ENCODE assay signal across 17 cellular contexts in genomic region chr6:11515773-11516172, GRCh38. TPM values are rescaled to one million over a fixed set of nuclear protein-coding genes. Genes with fewer than 3 reads are reported as not detected.
DNase-seq lines count a peak whose midpoint lies in the region; ATAC-seq, FAIRE-seq and TF ChIP-seq lines count a peak whose summit lies in the region.
"Had no signal": no experiment of that assay in that cellular context is flagged by ENCODE, and none has a peak within 500 bp of the region (broad histone marks: within the 10 kb centered on the region; RNA-seq: fewer than 3 reads in every experiment).

No MANE protein-coding gene starts in this region.

- peaks cover 0 to under 1% of the 10 kb centered on the region in 2 donors for H3K36me3 Mint-ChIP-seq in stimulated activated naive B cell treated with anti-CD40 and anti-IgM and Interleukin-4, amounts not matched to agents 10 μg/mL and 1 μg/mL and 100 μg/mL, for 72 hours
- H3K36me3 Mint-ChIP-seq in CD8-positive, alpha-beta memory T cell: peaks cover 0 to 3% (median 0%) of the 10 kb centered on the region in 3 donors
- H3K36me3 Mint-ChIP-seq: CD8-positive, alpha-beta T cell had no signal

- H3K9me2 ChIP-seq in OCI-LY7 (ENCODE audit: insufficient read depth, low read length): no peaks in the 10 kb centered on the region

- no peaks in the 10 kb centered on the region for H3K27me3 ChIP-seq in left lung
- H3K27me3 ChIP-seq in CD8-positive, alpha-beta memory T cell (ENCODE audit: insufficient read depth, low read length, poor library complexity, severe bottlenecking): no peaks in the 10 kb centered on the region
- H3K27me3 ChIP-seq: BLaER1 treated with 17β-estradiol and CSF1 and Interleukin-3, amounts not matched to agents 10 nM and 100 nM had no signal

- H2AFZ ChIP-seq in OCI-LY7 (ENCODE audit: low read length): peak overlapping the region; percentile 49; the same call in 1 of the 2 replicates
- H2AFZ ChIP-seq: GM23248 had no signal

- no peaks in the 10 kb centered on the region for H3K27me3 Mint-ChIP-seq in stimulated activated naive B cell treated with anti-CD40 and anti-IgM and Interleukin-4, amounts not matched to agents 10 μg/mL and 1 μg/mL and 100 μg/mL, for 72 hours
- H3K27me3 Mint-ChIP-seq in CD8-positive, alpha-beta memory T cell: peaks cover 15 to 61% of the 10 kb centered on the region in 2 donors
- H3K27me3 Mint-ChIP-seq: B cell had no signal

- no peaks in the 10 kb centered on the region for H4K20me1 ChIP-seq in OCI-LY7 (ENCODE audit: insufficient read depth, low read length)
- H4K20me1 ChIP-seq: BLaER1 treated with 17β-estradiol and CSF1 and Interleukin-3, amounts not matched to agents 10 nM and 100 nM had no signal

- peak; percentile 75 for FAIRE-seq in GM18507 (lab: Jason Lieb, UNC)

- no peak overlapping the region for H3K27ac ChIP-seq in OCI-LY7 (ENCODE audit: low read depth, low read length, poor library complexity, severe bottlenecking)
- no peak overlapping the region for H3K27ac ChIP-seq in left lung
- no peak overlapping the region for H3K27ac ChIP-seq in CD8-positive, alpha-beta memory T cell (ENCODE audit: low read depth, low read length)
- H3K27ac ChIP-seq: GM23248 had no signal

- H3K79me2 ChIP-seq in OCI-LY7 (ENCODE audit: insufficient read depth, low read depth, low read length): no peaks in the 10 kb centered on the region

- BruUV-seq in OCI-LY7 (replicated peaks; lab: Mats Ljungman, UMichigan): no TSS peak

- peaks cover 38% of the 10 kb centered on the region for H3K4me1 ChIP-seq in OCI-LY7 (ENCODE audit: insufficient read depth, low read length, poor library complexity, severe bottlenecking)
- peaks cover 0 to 17% of the 10 kb centered on the region in 2 donors for H3K4me1 ChIP-seq in left lung
- H3K4me1 ChIP-seq in CD8-positive, alpha-beta memory T cell (ENCODE audit: insufficient read depth, low read length): no peaks in the 10 kb centered on the region
- H3K4me1 ChIP-seq: HAP-1 had no signal

- H3K36me3 ChIP-seq in OCI-LY7 (ENCODE audit: insufficient read depth, low read length): no peaks in the 10 kb centered on the region; the same call in 1 of the 2 replicates
- H3K36me3 ChIP-seq in left lung: no peaks in the 10 kb centered on the region
- no peaks in the 10 kb centered on the region for H3K36me3 ChIP-seq in CD8-positive, alpha-beta memory T cell (ENCODE audit: insufficient read depth, low read length)
- H3K36me3 ChIP-seq: BLaER1 treated with 17β-estradiol and CSF1 and Interleukin-3, amounts not matched to agents 10 nM and 100 nM; HAP-1 had no signal

- H3K9me3 Mint-ChIP-seq in stimulated activated naive B cell treated with anti-CD40 and anti-IgM and Interleukin-4, amounts not matched to agents 10 μg/mL and 1 μg/mL and 100 μg/mL, for 72 hours: peaks cover 6 to 13% of the 10 kb centered on the region in 2 donors
- peaks cover 0 to 12% (median 4%) of the 10 kb centered on the region in 5 donors for H3K9me3 Mint-ChIP-seq in CD8-positive, alpha-beta memory T cell

- POLR2A ChIA-PET in OCI-LY7 (lab: Charles Lee): interaction anchor here (0.7 to 1.8 kb wide), 4 partner anchors 15 to 35 kb away, joined by 3 to 6 read pairs (median 4); no protein-coding TSS in a partner anchor
- POLR2A ChIA-PET in CD8-positive, alpha-beta memory T cell (lab: Charles Lee): no interaction called here

- DNase-seq in GM18507 (ENCODE audit: extremely low spot score, insufficient read length, low read depth) (no peak), OCI-LY7 (ENCODE audit: low spot score) (no peak), left lung (no peak)
- no peak for DNase-seq in stimulated activated naive B cell treated with anti-CD40 and anti-IgM and Interleukin-4, amounts not matched to agents 10 μg/mL and 1 μg/mL and 100 μg/mL, for 72 hours
- DNase-seq in CD8-positive, alpha-beta memory T cell: no peak
- no peak for DNase-seq in activated T-cell treated with anti-CD3 and anti-CD28 coated beads, Interleukin-2, amount 50 U/mL, for 48 hours
- DNase-seq: CD8-positive, alpha-beta T cell; COR-L47; DMS 273 treated with DMSO at 0.1 percent for 48 hours; DMS53; DND-41; EL; GM23248 had no signal

- no peak for TF ChIP-seq CTCF in OCI-LY7 (conservative IDR thresholded peaks at IDR 0.05; ENCODE audit: low read length)
- no peak for TF ChIP-seq CTCF in left lung (IDR thresholded peaks at IDR 0.05)

- H3K4me3 ChIP-seq in OCI-LY7 (ENCODE audit: low read depth, low read length, poor library complexity, severe bottlenecking) (no peak overlapping the region), left lung (no peak overlapping the region)
- H3K4me3 ChIP-seq in CD8-positive, alpha-beta memory T cell (ENCODE audit: low read length): no peak overlapping the region
- H3K4me3 ChIP-seq: BLaER1 treated with 17β-estradiol and CSF1 and Interleukin-3, amounts not matched to agents 10 nM and 100 nM; GM23248; HAP-1 had no signal

- peak overlapping the region; percentile 86 for H3K27ac Mint-ChIP-seq in stimulated activated naive B cell treated with anti-CD40 and anti-IgM and Interleukin-4, amounts not matched to agents 10 μg/mL and 1 μg/mL and 100 μg/mL, for 72 hours
- no peak overlapping the region for H3K27ac Mint-ChIP-seq in CD8-positive, alpha-beta memory T cell
- H3K27ac Mint-ChIP-seq: CD8-positive, alpha-beta T cell had no signal

- peaks cover 13% of the 10 kb centered on the region for H3K9me3 ChIP-seq in OCI-LY7 (ENCODE audit: low read length)
- H3K9me3 ChIP-seq in left lung: peaks cover 0 to 11% of the 10 kb centered on the region in 2 donors
- H3K9me3 ChIP-seq in CD8-positive, alpha-beta memory T cell (ENCODE audit: low read length): no peaks in the 10 kb centered on the region
- H3K9me3 ChIP-seq: HAP-1 had no signal

- peak overlapping the region in 1 of 2 donors; percentile 36 for H3K4me3 Mint-ChIP-seq in stimulated activated naive B cell treated with anti-CD40 and anti-IgM and Interleukin-4, amounts not matched to agents 10 μg/mL and 1 μg/mL and 100 μg/mL, for 72 hours
- no peak overlapping the region for H3K4me3 Mint-ChIP-seq in CD8-positive, alpha-beta memory T cell
- H3K4me3 Mint-ChIP-seq: CD8-positive, alpha-beta T cell had no signal

- intact Hi-C loops in OCI-LY7 (cut with micrococcal nuclease; ENCODE audit: unreplicated experiment) (no loop called here), left lung (cut with DNase I) (no loop called here)

- ATAC-seq in left lung (peak; percentile 55), GM19452 (IDR thresholded peaks at IDR 0.05; ENCODE audit: unreplicated experiment) (no peak)
- ATAC-seq in stimulated activated naive B cell treated with anti-CD40 and anti-IgM and Interleukin-4, amounts not matched to agents 10 μg/mL and 1 μg/mL and 100 μg/mL, for 72 hours (replicated peaks): no peak
- ATAC-seq: CD8-positive, alpha-beta T cell had no signal

- no peak overlapping the region for H3K4me2 ChIP-seq in OCI-LY7 (ENCODE audit: low read length)

- peaks cover 24 to 52% of the 10 kb centered on the region in 2 donors for H3K4me1 Mint-ChIP-seq in stimulated activated naive B cell treated with anti-CD40 and anti-IgM and Interleukin-4, amounts not matched to agents 10 μg/mL and 1 μg/mL and 100 μg/mL, for 72 hours
- H3K4me1 Mint-ChIP-seq in CD8-positive, alpha-beta memory T cell: peaks cover 0 to 2% (median 0%) of the 10 kb centered on the region in 3 donors

- CTCF ChIA-PET in OCI-LY7 (lab: Charles Lee; ENCODE audit: unreplicated experiment): no interaction called here
- CTCF ChIA-PET in CD8-positive, alpha-beta memory T cell (lab: Charles Lee): no interaction called here

RNA-seq across cellular contexts. Expression of gene TMEM170B, which starts 21.8 kb away (rescaled TPM):
- total RNA-seq in OCI-LY7 (2014; rRNA removed; shearing (Covaris generic)): 3.4 and 4.1 TPM in 2 replicates
- 5.1 and 5.6 TPM in 2 replicates for total RNA-seq in OCI-LY7 (2022)
- total RNA-seq in left lung: 10 to 100 TPM in 1 of 2 donors, 1 to 10 TPM in 1; 5.4 to 10.1 TPM
- total RNA-seq in CD8-positive, alpha-beta memory T cell: 1 to 10 TPM; 2.6 to 2.7 TPM
- polyA plus RNA-seq in CD8-positive, alpha-beta memory T cell: 0.30 TPM
